ENCODE assay signal across 29 cellular contexts in the genomic region with DNA sequence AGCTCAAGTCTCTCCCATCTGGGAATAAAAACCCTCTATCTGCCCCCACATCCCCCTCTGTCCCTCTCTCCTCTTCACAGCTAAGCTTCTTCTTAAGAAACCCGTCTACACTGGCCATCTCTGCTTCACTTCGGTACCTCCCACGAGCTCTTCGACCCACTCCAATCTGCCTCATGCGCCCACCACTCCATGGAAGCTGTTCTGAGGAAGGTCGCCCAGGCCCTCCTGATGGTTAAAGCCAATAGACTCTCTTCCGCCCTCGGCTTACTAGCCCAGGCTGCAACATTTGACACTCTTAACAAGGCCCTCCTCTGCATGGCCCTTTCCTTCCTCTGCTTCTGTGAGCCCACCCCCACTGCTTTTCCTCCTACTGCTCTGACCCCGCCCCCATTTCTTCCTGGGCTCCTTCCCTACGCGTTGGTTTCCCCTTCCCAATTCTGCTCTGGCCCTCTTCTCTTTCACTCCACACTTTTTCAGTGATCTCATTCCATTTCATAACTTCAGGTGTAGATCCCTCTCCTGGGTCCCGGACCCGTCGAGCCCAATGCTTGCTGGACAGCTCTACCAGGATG.
"Had no signal": no experiment of that assay in that cellular context is flagged by ENCODE, and none has a peak within 500 bp of the region (broad histone marks: within the 10 kb centered on the region; RNA-seq: fewer than 3 reads in every experiment).

No MANE protein-coding gene starts in this region.

- FAIRE-seq: keratinocyte had no signal

- H3K4me1 ChIP-seq: neural progenitor cell, right atrium auricular region, right lobe of liver, uterus had no signal

- DNase-seq: hypothalamus; kidney glomerular epithelial cell; left cardiac atrium; lower lobe of right lung; mammary epithelial cell; mesenchymal stem cell; naive B cell; natural killer cell; nephron progenitor cell; occipital lobe; right lobe of liver; stimulated activated CD4-positive, alpha-beta T cell treated with anti-CD3 and anti-CD28 coated beads, Interleukin-12 subunit alpha, Interleukin-12 subunit beta, amount 100 ng/mL, for 4 hours; stimulated activated CD4-positive, alpha-beta T cell treated with anti-CD3 and anti-CD28 coated beads, Interleukin-15, amount 100 ng/mL, for 24 hours; stimulated activated CD4-positive, alpha-beta T cell treated with anti-CD3 and anti-CD28 coated beads, Interleukin-2, amount 100 ng/mL, for 24 hours; stimulated activated CD4-positive, alpha-beta T cell treated with anti-CD3 and anti-CD28 coated beads, Interleukin-4, amount 100 ng/mL, for 1 hour; stimulated activated naive CD4-positive, alpha-beta T cell; tibial artery; trophoblast cell; uterus had no signal

- H3K36me3 ChIP-seq: lower lobe of right lung, neural progenitor cell, neutrophil, right atrium auricular region, right lobe of liver, suprapubic skin, thoracic aorta, tibial artery, uterus had no signal

- H3K4me2 ChIP-seq: neural progenitor cell, smooth muscle cell had no signal

- H3K4me3 ChIP-seq: lower lobe of right lung, neural progenitor cell, right atrium auricular region, right lobe of liver, smooth muscle cell, suprapubic skin, thoracic aorta, tibial artery, uterus had no signal

- H3K9me3 ChIP-seq: lower lobe of right lung, neutrophil, right atrium auricular region, right lobe of liver, suprapubic skin, thoracic aorta, tibial artery, uterus had no signal

- H3K27ac ChIP-seq: lower lobe of right lung, neural progenitor cell, neutrophil, parathyroid adenoma, right atrium auricular region, right lobe of liver, suprapubic skin, thoracic aorta, tibial artery, uterus had no signal

- H3K27me3 ChIP-seq: neural progenitor cell, neutrophil, right lobe of liver, suprapubic skin, tibial artery, uterus had no signal

- H2AFZ ChIP-seq: neural progenitor cell, parathyroid adenoma had no signal

- ATAC-seq: left cardiac atrium; left lobe of liver; lower lobe of right lung; natural killer cell; right lobe of liver; stimulated activated effector memory CD8-positive, alpha-beta T cell treated with anti-CD3 and anti-CD28 coated beads, Interleukin-12 subunit alpha, Interleukin-12 subunit beta, amount 100 ng/mL, for 72 hours had no signal

- H3K9ac ChIP-seq: neural progenitor cell, parathyroid adenoma had no signal
